8 cellular contexts compared by ENCODE assay signal in genomic region chr19:2475702-2476450, GRCh38. TPM values are rescaled to one million over a fixed set of nuclear protein-coding genes. Genes with fewer than 3 reads are reported as not detected.
DNase-seq lines count a peak whose midpoint lies in the region; ATAC-seq and TF ChIP-seq lines count a peak whose summit lies in the region.

Gene GADD45B (plus strand): TSS chr19:2476127. CDS start chr19:2476359, 232 bp downstream.

- no peaks in the 10 kb centered on the region for H3K27me3 Mint-ChIP-seq in activated T-cell treated with anti-CD3 and anti-CD28 coated beads, Interleukin-2, amount 50 U/mL, for 72 hours (ENCODE audit: low read depth)

- H3K9me3 ChIP-seq in KOPT-K1 (ENCODE audit: insufficient read depth, low read length, poor library complexity, severe bottlenecking) (no peaks in the 10 kb centered on the region), esophagus muscularis mucosa (no peaks in the 10 kb centered on the region)

- ATAC-seq in GM21723 (IDR thresholded peaks at IDR 0.05; ENCODE audit: unreplicated experiment), result peak; percentile 41
- ATAC-seq in activated T-cell treated with anti-CD3 and anti-CD28 coated beads, Interleukin-2, amount 50 U/mL, for 72 hours (replicated peaks in 1 of 2), result peak; percentile 51 to 52

- H3K4me3 ChIP-seq in esophagus muscularis mucosa, result peak within 1 kb of the TSS; percentile 63 to 98 (median 91)

- H3K27me3 ChIP-seq in esophagus muscularis mucosa, result no peaks in the 10 kb centered on the region

- intact Hi-C loops in esophagus muscularis mucosa (cut with DNase I), result loop anchor here (1.0 to 2.0 kb wide), 3 partner anchors 67 to 135 kb away; no protein-coding TSS in a partner anchor

- H3K27ac ChIP-seq in KOPT-K1 (ENCODE audit: low read depth, low read length, poor library complexity, severe bottlenecking), result peak within 1 kb of the TSS; percentile 81
- H3K27ac ChIP-seq in esophagus muscularis mucosa (replicated peaks in 1 of 4), result peak within 1 kb of the TSS; percentile 90 to 96 (median 93)

- peak within 1 kb of the TSS; percentile 98 for H3K27ac Mint-ChIP-seq in activated T-cell treated with anti-CD3 and anti-CD28 coated beads, Interleukin-2, amount 50 U/mL, for 72 hours

- 1% methylated on average over 59 of the region's 70 CpGs for WGBS in esophagus muscularis mucosa

- DNase-seq in DMS53 (lab: John Stamatoyannopoulos, UW) (peak; percentile 96), RKO (ENCODE audit: low spot score) (peak; percentile 95), esophagus muscularis mucosa (ENCODE audit: extremely low spot score) (peak; percentile 100), myocyte (ENCODE audit: low read depth) (peak; percentile 97)
- peak; percentile 99 for DNase-seq in activated T-cell treated with anti-CD3 and anti-CD28 coated beads, Interleukin-2, amount 50 U/mL, for 72 hours
- DNase-seq in stimulated activated CD8-positive, alpha-beta memory T cell treated with anti-CD3 and anti-CD28 coated beads, Interleukin-7, amount 100 ng/mL, for 4 hours (ENCODE audit: low read depth in 2 of 2), result peak; percentile 97

- TF ChIP-seq POLR2A in esophagus muscularis mucosa (IDR thresholded peaks at IDR 0.05; ENCODE audit: low read depth), result peak; percentile 100

- TF ChIP-seq CTCF in esophagus muscularis mucosa (IDR thresholded peaks at IDR 0.05), result no peak

- peak within 1 kb of the TSS; percentile 97 to 99 for H3K4me3 Mint-ChIP-seq in activated T-cell treated with anti-CD3 and anti-CD28 coated beads, Interleukin-2, amount 50 U/mL, for 72 hours

- peaks cover 7% of the 10 kb centered on the region; the same call in 1 of the 2 replicates for H3K36me3 ChIP-seq in KOPT-K1 (ENCODE audit: insufficient read depth, low read length)
- peaks cover 6 to 24% (median 13%) of the 10 kb centered on the region in 4 donors for H3K36me3 ChIP-seq in esophagus muscularis mucosa

- H3K4me1 ChIP-seq in esophagus muscularis mucosa, result peaks cover 30 to 43% (median 42%) of the 10 kb centered on the region in 4 donors

- H3K36me3 Mint-ChIP-seq in activated T-cell treated with anti-CD3 and anti-CD28 coated beads, Interleukin-2, amount 50 U/mL, for 72 hours (ENCODE audit: insufficient read depth in 2 of 2), result peaks cover 18 to 19% of the 10 kb centered on the region in 2 donors

- TF ChIP-seq EP300 in esophagus muscularis mucosa (IDR thresholded peaks at IDR 0.05), result peak; percentile 89

- H3K4me1 Mint-ChIP-seq in activated T-cell treated with anti-CD3 and anti-CD28 coated beads, Interleukin-2, amount 50 U/mL, for 72 hours (ENCODE audit: low read depth), result peaks cover 5% of the 10 kb centered on the region

- H3K9me3 Mint-ChIP-seq in activated T-cell treated with anti-CD3 and anti-CD28 coated beads, Interleukin-2, amount 50 U/mL, for 72 hours, result no peaks in the 10 kb centered on the region

RNA-seq across cellular contexts. Expression of gene GADD45B, which starts in this region (rescaled TPM):
- total RNA-seq in activated T-cell treated with anti-CD3 and anti-CD28 coated beads, Interleukin-2, amount 50 U/mL, for 72 hours, result 10 to 100 TPM; 84.4 to 84.5 TPM
- total RNA-seq in esophagus muscularis mucosa, result 100 to 1,000 TPM in 1 of 4 donors, 10 to 100 TPM in 3; 56.5 to 793 (median 90.5) TPM
- 8.6 and 16.9 TPM in 2 replicates for total RNA-seq in myocyte
- 144 TPM for polyA plus RNA-seq in myocyte (2012)

Comparison
In these comparisons a context has a peak if more than half of its experiments do, and no peak if none do; other contexts are left out.
1. Peak in every context shown above with its lines: DNase-seq, ATAC-seq, H3K4me3 ChIP-seq and H3K27ac ChIP-seq.